Comparison of ENCODE assay signal across 8 cellular contexts in the genomic region with DNA sequence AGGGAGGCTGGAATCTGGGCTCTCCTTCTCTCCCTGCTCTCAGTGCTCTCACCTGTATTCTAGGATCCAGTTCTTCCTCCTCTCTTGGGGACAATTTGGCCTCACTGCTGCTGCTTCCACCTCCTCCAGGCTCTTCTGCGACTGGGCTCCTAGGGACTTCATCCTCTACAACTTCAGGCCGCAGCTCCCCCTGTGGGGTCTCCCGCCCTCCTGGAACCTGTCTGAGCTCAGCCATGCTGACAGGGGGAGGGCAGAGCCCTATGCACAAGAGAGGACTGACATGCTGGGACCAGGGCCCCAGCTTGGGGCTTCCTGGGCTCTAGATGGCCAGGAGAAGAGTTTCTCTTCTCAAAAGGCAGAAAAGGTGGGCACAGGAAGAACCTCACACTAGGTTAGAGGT. TPM values are rescaled to one million over a fixed set of nuclear protein-coding genes. Genes with fewer than 3 reads are reported as not detected.
DNase-seq lines count a peak whose midpoint lies in the region; ATAC-seq and TF ChIP-seq lines count a peak whose summit lies in the region.

No MANE protein-coding gene starts in this region.

- ATAC-seq in HG03139 (IDR thresholded peaks at IDR 0.05; ENCODE audit: unreplicated experiment) = no peak

- peak overlapping the region in 2 of 4 donors; percentile 95 to 96 for H3K27ac ChIP-seq in Peyer's patch

- TF ChIP-seq CTCF in Caco-2 (IDR thresholded peaks at IDR 0.05; ENCODE audit: insufficient read depth in 1 of 2, low read depth in 1 of 2, low read length in 1 of 2, severe bottlenecking in 1 of 2, unreplicated experiment in 1 of 2) (no peak), Peyer's patch (IDR thresholded peaks at IDR 0.05) (no peak), epithelial cell of proximal tubule (conservative IDR thresholded peaks at IDR 0.05; ENCODE audit: low read depth, low read length) (no peak), osteocyte (IDR thresholded peaks at IDR 0.05) (no peak)

- H3K4me3 ChIP-seq in Caco-2 (ENCODE audit: low read depth, low read length) (peak overlapping the region; percentile 82), Peyer's patch (peak overlapping the region; percentile 51 to 91 (median 74)), epithelial cell of proximal tubule (ENCODE audit: low read depth, low read length) (peak overlapping the region; percentile 88)

- no peaks in the 10 kb centered on the region for H3K9me3 ChIP-seq in Caco-2
- no peaks in the 10 kb centered on the region for H3K9me3 ChIP-seq in Peyer's patch

- CTCF ChIA-PET in Caco-2 (lab: Charles Lee) = interaction anchor here (2.2 kb wide), 1 partner anchor 34 kb away, joined by 15 read pairs; a partner anchor contains a TSS

- H3K27me3 Mint-ChIP-seq in Caco-2 (ENCODE audit: insufficient read depth, unreplicated experiment) (no peaks in the 10 kb centered on the region), osteocyte (ENCODE audit: unreplicated experiment) (no peaks in the 10 kb centered on the region)

- H3K27ac Mint-ChIP-seq in Caco-2 (ENCODE audit: unreplicated experiment) (peak overlapping the region; percentile 99), osteocyte (ENCODE audit: unreplicated experiment) (peak overlapping the region; percentile 27)

- no peaks in the 10 kb centered on the region for H3K36me3 ChIP-seq in Caco-2 (ENCODE audit: control insufficient read depth, insufficient read depth, low read length)
- H3K36me3 ChIP-seq in Peyer's patch = peaks cover 0 to 22% (median 0%) of the 10 kb centered on the region in 3 donors

- POLR2A ChIA-PET in Caco-2 (lab: Charles Lee) = interaction anchor here (1.8 kb wide), 1 partner anchor 14 kb away, joined by 57 read pairs; a partner anchor contains a TSS

- peaks cover 14% of the 10 kb centered on the region for H3K36me3 Mint-ChIP-seq in Caco-2 (ENCODE audit: insufficient read depth, unreplicated experiment)
- peaks cover 13% of the 10 kb centered on the region for H3K36me3 Mint-ChIP-seq in osteocyte (ENCODE audit: unreplicated experiment)

- H3K9me3 Mint-ChIP-seq in Caco-2 (ENCODE audit: unreplicated experiment) (no peaks in the 10 kb centered on the region), osteocyte (ENCODE audit: unreplicated experiment) (no peaks in the 10 kb centered on the region)

- TF ChIP-seq POLR2A in Peyer's patch (IDR thresholded peaks at IDR 0.05) = no peak

- H3K4me3 Mint-ChIP-seq in Caco-2 (ENCODE audit: unreplicated experiment) = peak overlapping the region; percentile 95
- peak overlapping the region; percentile 98 for H3K4me3 Mint-ChIP-seq in osteocyte (ENCODE audit: unreplicated experiment)

- intact Hi-C loops in Caco-2 (cut with micrococcal nuclease; ENCODE audit: unreplicated experiment) = no loop called here

- H3K4me1 Mint-ChIP-seq in Caco-2 (ENCODE audit: low read depth, unreplicated experiment) (peaks cover 19% of the 10 kb centered on the region), osteocyte (ENCODE audit: unreplicated experiment) (peaks cover 54% of the 10 kb centered on the region)

- H3K4me1 ChIP-seq in Caco-2 (peaks cover 8% of the 10 kb centered on the region), Peyer's patch (peaks cover 8 to 55% (median 24%) of the 10 kb centered on the region in 4 donors)

- DNase-seq in Caco-2 (peak in 1 of 2 experiments; percentile 9), Peyer's patch (peak in 1 of 3 donors; percentile 36), epithelial cell of proximal tubule (ENCODE audit: low read depth) (no peak), osteocyte (ENCODE audit: extremely low spot score, unreplicated experiment) (no peak), NCI-H1694 treated with DMSO at 0.1 percent for 48 hours (lab: John Stamatoyannopoulos, UW) (no peak), SHP77 (lab: John Stamatoyannopoulos, UW) (no peak), iPS-NIHi7 (ENCODE audit: extremely low spot score) (no peak)

- H3K27me3 ChIP-seq in Caco-2 (replicated peaks; ENCODE audit: control insufficient read depth, insufficient read depth, low read length) (no peaks in the 10 kb centered on the region), Peyer's patch (no peaks in the 10 kb centered on the region)

- BruUV-seq in Caco-2 (replicated peaks; lab: Mats Ljungman, UMichigan) = TSS peak; percentile 36

RNA-seq across cellular contexts. Expression of a gene that starts 1.0 kb away (rescaled TPM):
- total RNA-seq in Caco-2 (2022) (21.3 and 22.4 TPM in 2 replicates), Peyer's patch (10 to 100 TPM; 19.0 to 60.6 (median 51.5) TPM), epithelial cell of proximal tubule (23.5 and 25.6 TPM in 2 replicates), osteocyte (32.4 and 33.2 TPM in 2 replicates)

RNA-seq across cellular contexts. Expression of a gene that starts 13.3 kb away (rescaled TPM):
- 27.3 and 29.1 TPM in 2 replicates for total RNA-seq in Caco-2 (2022)
- 10 to 100 TPM; 48.4 to 64.4 (median 60.5) TPM for total RNA-seq in Peyer's patch
- 26.1 and 32.6 TPM in 2 replicates for total RNA-seq in epithelial cell of proximal tubule
- 21.1 and 24.1 TPM in 2 replicates for total RNA-seq in osteocyte

RNA-seq across cellular contexts. Expression of a gene that starts 34.2 kb away (rescaled TPM):
- total RNA-seq in Caco-2 (2022) (48.5 and 58.4 TPM in 2 replicates), Peyer's patch (100 to 1,000 TPM in 2 of 4 donors, 10 to 100 TPM in 2; 46.2 to 128 (median 104) TPM), epithelial cell of proximal tubule (24.0 and 35.7 TPM in 2 replicates), osteocyte (32.1 and 39.9 TPM in 2 replicates)
